In the genomic region with DNA sequence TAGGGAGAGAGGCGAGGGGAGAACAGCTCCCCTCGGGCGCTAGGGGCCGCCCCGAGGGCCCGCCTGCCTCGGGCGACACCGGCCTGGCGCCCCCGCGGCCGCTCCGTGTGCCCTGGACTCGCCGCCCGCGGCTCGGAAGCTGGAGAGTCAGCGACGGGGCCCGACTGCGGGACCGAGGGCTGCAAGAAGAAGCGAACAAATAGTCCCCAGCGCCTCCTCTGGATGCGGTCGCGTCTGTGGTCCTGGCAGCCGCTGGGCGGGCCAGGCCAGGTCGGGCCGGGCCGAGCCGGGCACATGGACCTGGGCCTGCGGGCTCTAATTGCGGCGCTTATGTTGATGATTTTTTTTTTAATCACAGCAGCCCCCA, we compare ENCODE assay signal across 10 cellular contexts. TPM values are rescaled to one million over a fixed set of nuclear protein-coding genes. Genes with fewer than 3 reads are reported as not detected.
A peak's percentile ranks its signal among the peaks of the same experiment; 100 is the strongest.
DNase-seq lines count a peak whose midpoint lies in the region; ATAC-seq and TF ChIP-seq lines count a peak whose summit lies in the region.
"Had no signal": no experiment of that assay in that cellular context is flagged by ENCODE, and none has a peak within 500 bp of the region (broad histone marks: within the 10 kb centered on the region; RNA-seq: fewer than 3 reads in every experiment).

No MANE protein-coding gene starts in this region.

- H3K4me3 ChIP-seq in mesendoderm (ENCODE audit: low read length), result no peak overlapping the region
- H3K4me3 ChIP-seq in thymus (ENCODE audit: low read length), result peak overlapping the region; percentile 5

- TF ChIP-seq CTCF in brain (conservative IDR thresholded peaks at IDR 0.05), result peak in 1 of 2 experiments; percentile 25

- no peak overlapping the region for H3K9ac ChIP-seq in mesendoderm (ENCODE audit: low read length)

- H3K4me1 ChIP-seq in mesendoderm (ENCODE audit: control insufficient read depth, low read depth, low read length) (no peaks in the 10 kb centered on the region), thymus (ENCODE audit: control insufficient read depth, insufficient read depth, low read length) (peaks cover 4% of the 10 kb centered on the region)

- no CpG with 5 or more reads among the region's 38 CpGs for WGBS in mesendoderm (ENCODE audit: extremely low coverage, insufficient coverage, low lambda C conversion rate)
- WGBS in thymus, result 4% methylated on average over 38 of the region's 38 CpGs

- peaks cover 18% of the 10 kb centered on the region for H3K4me1 Mint-ChIP-seq in brain
- peaks cover 19% of the 10 kb centered on the region for H3K4me1 Mint-ChIP-seq in stimulated activated effector memory CD8-positive, alpha-beta T cell treated with anti-CD3 and anti-CD28 coated beads, Interleukin-12 subunit alpha, Interleukin-12 subunit beta, amount 100 ng/mL, for 72 hours

- DNase-seq in activated CD8-positive, alpha-beta memory T cell treated with anti-CD3 and anti-CD28 coated beads, Interleukin-2, amount 50 U/mL, for 48 hours, result peak; percentile 61
- no peak for DNase-seq in activated CD8-positive, alpha-beta memory T cell treated with anti-CD3 and anti-CD28 coated beads, Interleukin-2, amount 50 U/mL, for 4 hours
- no peak for DNase-seq in mesendoderm
- DNase-seq in NCI-H748 treated with DMSO at 0.1 percent for 48 hours (lab: John Stamatoyannopoulos, UW), result no peak
- no peak for DNase-seq in stimulated activated effector memory CD8-positive, alpha-beta T cell treated with anti-CD3 and anti-CD28 coated beads, Interleukin-12 subunit alpha, Interleukin-12 subunit beta, amount 100 ng/mL, for 72 hours (ENCODE audit: low spot score in 2 of 2)
- DNase-seq: amniotic stem cell had no signal

- H3K27me3 Mint-ChIP-seq in brain, result peaks cover 100% of the 10 kb centered on the region

- no peak overlapping the region for H2BK5ac ChIP-seq in mesendoderm (ENCODE audit: low read length)

- H3K9me3 Mint-ChIP-seq in brain, result peaks cover 0 to 15% (median 6%) of the 10 kb centered on the region in 5 experiments
- no peaks in the 10 kb centered on the region for H3K9me3 Mint-ChIP-seq in stimulated activated effector memory CD8-positive, alpha-beta T cell treated with anti-CD3 and anti-CD28 coated beads, Interleukin-12 subunit alpha, Interleukin-12 subunit beta, amount 100 ng/mL, for 72 hours

- peak overlapping the region; percentile 80 for H3K4me2 ChIP-seq in mesendoderm (ENCODE audit: low read length)

- no peaks in the 10 kb centered on the region for H3K79me2 ChIP-seq in mesendoderm (ENCODE audit: control insufficient read depth, insufficient read depth, low read length)

- H3K27me3 ChIP-seq in mesendoderm (ENCODE audit: insufficient read depth, low read length, poor library complexity) (peaks cover 86% of the 10 kb centered on the region), thymus (ENCODE audit: control insufficient read depth, insufficient read depth) (peaks cover 94% of the 10 kb centered on the region)

- no peak overlapping the region for H2AK5ac ChIP-seq in mesendoderm (ENCODE audit: low read length)

- no peak overlapping the region for H4K8ac ChIP-seq in mesendoderm (ENCODE audit: low read depth, low read length)

- no peak for ATAC-seq in stimulated activated effector memory CD8-positive, alpha-beta T cell treated with anti-CD3 and anti-CD28 coated beads, Interleukin-12 subunit alpha, Interleukin-12 subunit beta, amount 100 ng/mL, for 72 hours
- no peak for ATAC-seq in GM21825 (IDR thresholded peaks at IDR 0.05; ENCODE audit: unreplicated experiment)

- H2BK120ac ChIP-seq in mesendoderm (ENCODE audit: low read depth, low read length), result no peak overlapping the region

- no peaks in the 10 kb centered on the region for H3K79me1 ChIP-seq in mesendoderm (ENCODE audit: low read length)

- H3K23ac ChIP-seq in mesendoderm (ENCODE audit: low read length), result no peak overlapping the region

- H3K4me3 Mint-ChIP-seq in brain, result peak overlapping the region; percentile 80 to 91 (median 84)
- H3K4me3 Mint-ChIP-seq in stimulated activated effector memory CD8-positive, alpha-beta T cell treated with anti-CD3 and anti-CD28 coated beads, Interleukin-12 subunit alpha, Interleukin-12 subunit beta, amount 100 ng/mL, for 72 hours, result no peak overlapping the region

- H2BK15ac ChIP-seq in mesendoderm (replicated peaks; ENCODE audit: low read depth), result no peak overlapping the region

- H4K5ac ChIP-seq in mesendoderm (ENCODE audit: low read length), result no peak overlapping the region

- H3K56ac ChIP-seq in mesendoderm (ENCODE audit: low read length), result no peak overlapping the region

- no peak overlapping the region for H3K18ac ChIP-seq in mesendoderm (ENCODE audit: low read length)

- H3K36me3 ChIP-seq in mesendoderm (ENCODE audit: control insufficient read depth, insufficient read depth, low read length), result no peaks in the 10 kb centered on the region
- no peaks in the 10 kb centered on the region for H3K36me3 ChIP-seq in thymus (ENCODE audit: control insufficient read depth, insufficient read depth)

- no peak overlapping the region for H3K4ac ChIP-seq in mesendoderm (ENCODE audit: low read depth, low read length)

- H3K36me3 Mint-ChIP-seq in brain, result no peaks in the 10 kb centered on the region
- peaks cover 9% of the 10 kb centered on the region for H3K36me3 Mint-ChIP-seq in stimulated activated effector memory CD8-positive, alpha-beta T cell treated with anti-CD3 and anti-CD28 coated beads, Interleukin-12 subunit alpha, Interleukin-12 subunit beta, amount 100 ng/mL, for 72 hours

- no peak overlapping the region for H3K27ac ChIP-seq in mesendoderm (ENCODE audit: low read depth, low read length)
- no peak overlapping the region for H3K27ac ChIP-seq in thymus (ENCODE audit: low read depth)

- no peaks in the 10 kb centered on the region for H3K9me3 ChIP-seq in thymus (ENCODE audit: control insufficient read depth)

- peak overlapping the region in 1 of 5 experiments; percentile 72 for H3K27ac Mint-ChIP-seq in brain
- H3K27ac Mint-ChIP-seq in stimulated activated effector memory CD8-positive, alpha-beta T cell treated with anti-CD3 and anti-CD28 coated beads, Interleukin-12 subunit alpha, Interleukin-12 subunit beta, amount 100 ng/mL, for 72 hours, result no peak overlapping the region

RNA-seq across cellular contexts. Expression of gene HOXD9, which starts 0.3 kb away (rescaled TPM):
- 8.9 TPM for polyA plus RNA-seq in brain (ENCODE audit: insufficient read depth, low read depth, low replicate concordance)
- polyA plus RNA-seq in mesendoderm (2013, experiment 1 of 2), result not detected
- not detected for polyA plus RNA-seq in mesendoderm (2013, experiment 2 of 2)
- 1.8 TPM for polyA plus RNA-seq in thymus

RNA-seq across cellular contexts. Expression of gene HOXD10, which starts 5.7 kb away (rescaled TPM):
- 17.2 TPM for polyA plus RNA-seq in brain (ENCODE audit: insufficient read depth, low read depth, low replicate concordance)
- not detected for polyA plus RNA-seq in mesendoderm (2013, experiment 1 of 2)
- polyA plus RNA-seq in mesendoderm (2013, experiment 2 of 2), result not detected
- 0.09 TPM for polyA plus RNA-seq in thymus

RNA-seq across cellular contexts. Expression of gene HOXD8, which starts 7.3 kb away (rescaled TPM):
- polyA plus RNA-seq in brain (ENCODE audit: insufficient read depth, low read depth, low replicate concordance) (10.0 TPM), thymus (3.4 TPM)
- polyA plus RNA-seq in mesendoderm (2013, experiment 1 of 2), result not detected
- polyA plus RNA-seq in mesendoderm (2013, experiment 2 of 2), result not detected

RNA-seq across cellular contexts. Expression of gene HOXD11, which starts 15.2 kb away (rescaled TPM):
- polyA plus RNA-seq in brain (ENCODE audit: insufficient read depth, low read depth, low replicate concordance), result 5.1 TPM
- 0.08 TPM for polyA plus RNA-seq in mesendoderm (2013, experiment 1 of 2)
- 0.08 TPM for polyA plus RNA-seq in mesendoderm (2013, experiment 2 of 2)
- polyA plus RNA-seq in thymus, result 0.09 TPM

RNA-seq across cellular contexts. Expression of gene HOXD12, which starts 22.7 kb away (rescaled TPM):
- polyA plus RNA-seq in brain (ENCODE audit: insufficient read depth, low read depth, low replicate concordance) (1.3 TPM), thymus (not detected)
- not detected for polyA plus RNA-seq in mesendoderm (2013, experiment 1 of 2)
- not detected for polyA plus RNA-seq in mesendoderm (2013, experiment 2 of 2)
- polyA plus RNA-seq: BJ had no signal

Comparison
In these comparisons a context has a peak if more than half of its experiments do, and no peak if none do; other contexts are left out.
1. RNA of gene HOXD10, which starts 5.7 kb away (polyA plus RNA-seq): 17.2 TPM in brain (single experiment); 0.09 TPM in thymus (single experiment); every median in the first group is over 10 times any median in the second.